ENCODE assay signal across 28 cellular contexts in genomic region chr12:31685801-31686200, GRCh38.
"Had no signal": no experiment of that assay in that cellular context is flagged by ENCODE, and none has a peak within 500 bp of the region (broad histone marks: within the 10 kb centered on the region; RNA-seq: fewer than 3 reads in every experiment).

No MANE protein-coding gene starts in this region.

- H3K4me1 ChIP-seq: body of pancreas, pancreas, prostate gland, stomach, thyroid gland, upper lobe of right lung had no signal

- ATAC-seq: activated naive CD4-positive, alpha-beta T cell treated with anti-CD3 and anti-CD28 coated beads, Interleukin-2, amount 50 U/mL, for 72 hours; body of pancreas; left lung; mucosa of descending colon; pancreas; sciatic nerve; stimulated activated effector memory CD8-positive, alpha-beta T cell treated with anti-CD3 and anti-CD28 coated beads, Interleukin-12 subunit alpha, Interleukin-12 subunit beta, amount 100 ng/mL, for 72 hours; T-helper 17 cell; upper lobe of right lung had no signal

- H3K4me3 Mint-ChIP-seq: activated CD4-positive, alpha-beta memory T cell treated with anti-CD3 and anti-CD28 coated beads, Interleukin-2, amount 10 ng/mL, durations not matched to agents 7 days and 5 days; activated CD4-positive, alpha-beta T cell treated with anti-CD3 and anti-CD28 coated beads, Interleukin-2, amount 10 ng/mL, durations not matched to agents 7 days and 5 days; activated T-cell treated with anti-CD3 and anti-CD28 coated beads, Interleukin-2, amount 50 U/mL, for 24 hours; stimulated activated effector memory CD8-positive, alpha-beta T cell treated with anti-CD3 and anti-CD28 coated beads, Interleukin-12 subunit alpha, Interleukin-12 subunit beta, amount 100 ng/mL, for 72 hours; T-helper 17 cell had no signal

- H3K36me3 Mint-ChIP-seq: stimulated activated effector memory CD8-positive, alpha-beta T cell treated with anti-CD3 and anti-CD28 coated beads, Interleukin-12 subunit alpha, Interleukin-12 subunit beta, amount 100 ng/mL, for 72 hours had no signal

- H3K4me3 ChIP-seq: body of pancreas, dorsolateral prefrontal cortex, left lung, lung, mucosa of descending colon, pancreas, prostate gland, skin epidermis, stomach, thyroid gland, upper lobe of right lung had no signal

- H3K27me3 ChIP-seq: body of pancreas, dorsolateral prefrontal cortex, left lung, pancreas, stomach, thyroid gland, upper lobe of right lung had no signal

- H3K36me3 ChIP-seq: thyroid gland had no signal

- H3K27me3 Mint-ChIP-seq: activated CD4-positive, alpha-beta memory T cell treated with anti-CD3 and anti-CD28 coated beads, Interleukin-2, amount 10 ng/mL, durations not matched to agents 7 days and 5 days; activated CD4-positive, alpha-beta T cell treated with anti-CD3 and anti-CD28 coated beads, Interleukin-2, amount 10 ng/mL, durations not matched to agents 7 days and 5 days; activated T-cell treated with anti-CD3 and anti-CD28 coated beads, Interleukin-2, amount 50 U/mL, for 24 hours; T-helper 17 cell had no signal

- DNase-seq: activated CD4-positive, alpha-beta memory T cell treated with anti-CD3 and anti-CD28 coated beads, Interleukin-2, amount 10 ng/mL, durations not matched to agents 7 days and 5 days; activated CD4-positive, alpha-beta T cell treated with anti-CD3 and anti-CD28 coated beads for 1 hour; activated CD4-positive, alpha-beta T cell treated with anti-CD3 and anti-CD28 coated beads, Interleukin-2, amount 10 ng/mL, durations not matched to agents 7 days and 5 days; activated CD8-positive, alpha-beta memory T cell treated with anti-CD3 and anti-CD28 coated beads, Interleukin-2, amount 50 U/mL, for 48 hours; activated gamma-delta T cell treated with Interleukin-2 at 50 U/mL for 16 hours; activated T-cell treated with anti-CD3 and anti-CD28 coated beads, Interleukin-2, amount 50 U/mL, for 24 hours; anterior cingulate cortex; body of pancreas; dorsolateral prefrontal cortex; effector memory CD4-positive, alpha-beta T cell; kidney glomerular epithelial cell; left lung; mucosa of descending colon; nucleus accumbens; pancreas; retina; stimulated activated CD4-positive, alpha-beta T cell treated with anti-CD3 and anti-CD28 coated beads, Interleukin-4, amount 100 ng/mL, for 24 hours; stomach; T-helper 17 cell; T1000; thyroid gland; upper lobe of right lung had no signal

- H3K9me3 ChIP-seq: pancreas, prostate gland, thyroid gland had no signal

- H3K27ac ChIP-seq: body of pancreas, dorsolateral prefrontal cortex, pancreas, prostate gland, thyroid gland, upper lobe of right lung had no signal

- H3K27ac Mint-ChIP-seq: activated CD4-positive, alpha-beta memory T cell treated with anti-CD3 and anti-CD28 coated beads, Interleukin-2, amount 10 ng/mL, durations not matched to agents 7 days and 5 days; activated CD4-positive, alpha-beta T cell treated with anti-CD3 and anti-CD28 coated beads, Interleukin-2, amount 10 ng/mL, durations not matched to agents 7 days and 5 days; activated naive CD4-positive, alpha-beta T cell treated with anti-CD3 and anti-CD28 coated beads, Interleukin-2, amount 50 U/mL, for 72 hours; activated T-cell treated with anti-CD3 and anti-CD28 coated beads, Interleukin-2, amount 50 U/mL, for 24 hours; stimulated activated effector memory CD8-positive, alpha-beta T cell treated with anti-CD3 and anti-CD28 coated beads, Interleukin-12 subunit alpha, Interleukin-12 subunit beta, amount 100 ng/mL, for 72 hours; T-helper 17 cell had no signal
